Comparison of ENCODE assay signal across 12 cellular contexts in genomic region chr7:39464350-39465054, GRCh38.
DNase-seq lines count a peak whose midpoint lies in the region; ATAC-seq, FAIRE-seq and TF ChIP-seq lines count a peak whose summit lies in the region.
"Had no signal": no experiment of that assay in that cellular context is flagged by ENCODE, and none has a peak within 500 bp of the region (broad histone marks: within the 10 kb centered on the region; RNA-seq: fewer than 3 reads in every experiment).

No MANE protein-coding gene starts in this region.

- intact Hi-C loops in Right ventricle myocardium inferior (cut with DNase I), result loop anchor here (2.0 kb wide), 2 partner anchors 532 to 668 kb away; no protein-coding TSS in a partner anchor
- intact Hi-C loops in left ventricle myocardium superior (cut with micrococcal nuclease), result loop anchor here (5.0 kb wide), 1 partner anchor 532 kb away; no protein-coding TSS in a partner anchor

- DNase-seq in Right ventricle myocardium inferior (ENCODE audit: missing footprints), result no peak
- no peak for DNase-seq in left ventricle myocardium superior
- DNase-seq in keratinocyte (ENCODE audit: low read depth, low spot score), result no peak
- no peak for DNase-seq in type B pancreatic cell (ENCODE audit: extremely low spot score, unreplicated experiment)
- no peak for DNase-seq in activated gamma-delta T cell treated with Interleukin-2 at 50 U/mL for 16 hours
- no peak for DNase-seq in T-helper 1 cell
- DNase-seq: gastrocnemius medialis had no signal

- H3K9ac ChIP-seq in keratinocyte (ENCODE audit: control insufficient read depth, extremely low read depth, insufficient read depth, low read length), result no peak overlapping the region

- no peak overlapping the region for H3K27ac Mint-ChIP-seq in type B pancreatic cell
- H3K27ac Mint-ChIP-seq: activated naive CD8-positive, alpha-beta T cell; dendritic cell treated with granulocyte-macrophage colony-stimulating factor and Interleukin-4, amounts not matched to agents 40 ng/mL and 50 ng/mL, for 4 days had no signal

- H3K36me3 ChIP-seq in keratinocyte (ENCODE audit: control insufficient read depth in 2 of 2, extremely low read depth in 1 of 2, insufficient read depth in 2 of 2, low read length in 2 of 2), result no peaks in the 10 kb centered on the region
- H3K36me3 ChIP-seq: gastrocnemius medialis, ovary had no signal

- peak overlapping the region; percentile 54 for H3K4me2 ChIP-seq in keratinocyte (ENCODE audit: control insufficient read depth, extremely low read depth, insufficient read depth, low read depth, low read length)

- H3K4me3 Mint-ChIP-seq in type B pancreatic cell, result peak overlapping the region; percentile 69
- H3K4me3 Mint-ChIP-seq: dendritic cell treated with granulocyte-macrophage colony-stimulating factor and Interleukin-4, amounts not matched to agents 40 ng/mL and 50 ng/mL, for 4 days had no signal

- H3K9me3 ChIP-seq in keratinocyte (ENCODE audit: control insufficient read depth, low read depth, low read length), result no peaks in the 10 kb centered on the region
- H3K9me3 ChIP-seq: gastrocnemius medialis, ovary had no signal

- H3K9me1 ChIP-seq in keratinocyte (ENCODE audit: control insufficient read depth, extremely low read depth, insufficient read depth, low read length), result no peaks in the 10 kb centered on the region

- ATAC-seq in Right ventricle myocardium inferior, result peak; percentile 5
- no peak for ATAC-seq in left ventricle myocardium superior
- peak; percentile 23 for ATAC-seq in HG03442 (IDR thresholded peaks at IDR 0.05; ENCODE audit: unreplicated experiment)
- no peak for ATAC-seq in HG02588 (IDR thresholded peaks at IDR 0.05; ENCODE audit: unreplicated experiment)

- peaks cover 4% of the 10 kb centered on the region for H3K27me3 ChIP-seq in keratinocyte (ENCODE audit: control insufficient read depth, extremely low read depth, insufficient read depth, low read length)
- H3K27me3 ChIP-seq: gastrocnemius medialis, ovary had no signal

- dilution Hi-C loops in keratinocyte (cut with MboI; ENCODE audit: extremely low pct_ligation_motif_present, low sequenced_read_pairs), result no loop called here

- no peak overlapping the region for H3K27ac ChIP-seq in keratinocyte (ENCODE audit: control insufficient read depth, insufficient read depth, low read length)
- H3K27ac ChIP-seq: gastrocnemius medialis, ovary had no signal

- peaks cover 6% of the 10 kb centered on the region for H3K4me1 Mint-ChIP-seq in type B pancreatic cell (ENCODE audit: unreplicated experiment)

- TF ChIP-seq CTCF in keratinocyte (optimal IDR thresholded peaks at IDR 0.05 in 1 of 3, IDR thresholded peaks at IDR 0.05 in 1 of 3, conservative IDR thresholded peaks at IDR 0.05 in 1 of 3; ENCODE audit: extremely low read depth in 1 of 3, insufficient read depth in 2 of 3, low read length in 3 of 3) (no peak), type B pancreatic cell (conservative IDR thresholded peaks at IDR 0.05) (no peak)

- H3K27me3 Mint-ChIP-seq in type B pancreatic cell, result peaks cover 6% of the 10 kb centered on the region
- H3K27me3 Mint-ChIP-seq: dendritic cell treated with granulocyte-macrophage colony-stimulating factor and Interleukin-4, amounts not matched to agents 40 ng/mL and 50 ng/mL, for 4 days had no signal

- no peaks in the 10 kb centered on the region for H3K4me1 ChIP-seq in keratinocyte (ENCODE audit: control insufficient read depth, extremely low read depth, insufficient read depth, low read length)
- H3K4me1 ChIP-seq: gastrocnemius medialis had no signal

- no peak for FAIRE-seq in keratinocyte (lab: Jason Lieb, UNC)

- no peaks in the 10 kb centered on the region for H3K79me2 ChIP-seq in keratinocyte (ENCODE audit: control insufficient read depth, insufficient read depth, low read length)

- H3K4me3 ChIP-seq in keratinocyte (ENCODE audit: control insufficient read depth in 2 of 3, extremely low read depth in 1 of 3, insufficient read depth in 2 of 3, low read depth in 1 of 3, low read length in 3 of 3), result no peak overlapping the region
- H3K4me3 ChIP-seq: ovary had no signal

- no peaks in the 10 kb centered on the region for H3K36me3 Mint-ChIP-seq in type B pancreatic cell
- H3K36me3 Mint-ChIP-seq: activated naive CD8-positive, alpha-beta T cell had no signal

- H4K20me1 ChIP-seq in keratinocyte (ENCODE audit: control insufficient read depth, extremely low read depth, insufficient read depth, low read length), result no peaks in the 10 kb centered on the region

- no peak overlapping the region for H2AFZ ChIP-seq in keratinocyte (ENCODE audit: control insufficient read depth, low read length)

- no peaks in the 10 kb centered on the region for H3K9me3 Mint-ChIP-seq in type B pancreatic cell
- H3K9me3 Mint-ChIP-seq: dendritic cell treated with granulocyte-macrophage colony-stimulating factor and Interleukin-4, amounts not matched to agents 40 ng/mL and 50 ng/mL, for 4 days had no signal

Comparison
In these comparisons a context has a peak if more than half of its experiments do, and no peak if none do; other contexts are left out.
1. ATAC-seq: peak in Right ventricle myocardium inferior (single experiment) and HG03442 (single experiment); none in left ventricle myocardium superior (single experiment) and HG02588 (single experiment).